26 cellular contexts compared by ENCODE assay signal in the genomic region with DNA sequence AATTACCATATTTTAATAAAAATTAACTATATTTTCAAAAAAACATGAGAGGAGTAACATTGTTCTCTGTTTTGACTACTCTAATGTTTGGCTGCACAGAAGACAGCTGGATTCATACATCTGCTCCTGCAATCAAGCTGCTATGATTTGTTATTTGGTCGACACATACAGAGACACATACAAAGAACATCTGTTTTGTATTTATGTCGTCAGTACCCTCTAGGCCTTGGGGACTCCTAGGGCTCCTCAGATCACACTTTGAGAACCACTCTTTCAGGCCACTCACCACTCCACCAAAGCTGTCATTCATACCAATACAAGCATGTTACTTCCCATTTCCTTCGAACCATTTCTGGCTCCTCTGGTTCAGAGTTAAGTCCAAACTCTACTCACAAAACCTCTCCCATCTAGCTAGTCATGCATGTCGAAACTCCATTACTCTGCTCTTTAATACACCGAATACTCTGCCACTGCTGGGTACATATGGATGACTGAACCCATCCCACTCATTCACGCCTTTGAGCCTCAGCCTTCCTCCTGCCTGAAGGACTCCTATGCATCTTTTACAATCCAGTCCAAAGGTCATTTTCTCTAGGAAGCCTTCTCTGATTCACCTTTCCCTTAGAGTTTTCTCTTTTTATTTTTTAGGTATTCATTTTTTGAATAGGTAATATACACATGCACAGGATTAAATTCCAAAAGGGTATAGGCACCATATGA.
A peak's percentile ranks its signal among the peaks of the same experiment; 100 is the strongest.
DNase-seq lines count a peak whose midpoint lies in the region; ATAC-seq lines count a peak whose summit lies in the region.
"Had no signal": no experiment of that assay in that cellular context is flagged by ENCODE, and none has a peak within 500 bp of the region (broad histone marks: within the 10 kb centered on the region; RNA-seq: fewer than 3 reads in every experiment).

No MANE protein-coding gene starts in this region.

- H3K4me3 Mint-ChIP-seq in CD4-positive, CD25-positive, alpha-beta regulatory T cell = peak overlapping the region in 1 of 4 donors; percentile 84
- H3K4me3 Mint-ChIP-seq in activated naive CD8-positive, alpha-beta T cell treated with anti-CD3 and anti-CD28 coated beads, Interleukin-2, amount 50 U/mL, for 24 hours = no peak overlapping the region
- H3K4me3 Mint-ChIP-seq: activated B cell treated with CpG ODN at 0.5 μM for 24 hours; naive thymus-derived CD4-positive, alpha-beta T cell; stimulated activated memory B cell treated with anti-CD40 and anti-IgM and Interleukin-4, amounts not matched to agents 10 μg/mL and 1 μg/mL and 100 μg/mL, for 72 hours had no signal

- H3K27me3 ChIP-seq in CD4-positive, CD25-positive, alpha-beta regulatory T cell (ENCODE audit: control insufficient read depth, insufficient read depth, low read length) = no peaks in the 10 kb centered on the region
- H3K27me3 ChIP-seq in mesendoderm (ENCODE audit: insufficient read depth, low read length, poor library complexity) = no peaks in the 10 kb centered on the region
- H3K27me3 ChIP-seq: BLaER1 treated with 17β-estradiol and CSF1 and Interleukin-3, amounts not matched to agents 10 nM and 100 nM; heart right ventricle had no signal

- peaks cover 8% of the 10 kb centered on the region for H3K4me1 ChIP-seq in CD4-positive, CD25-positive, alpha-beta regulatory T cell (ENCODE audit: control insufficient read depth, insufficient read depth, low read length, poor library complexity, severe bottlenecking)
- no peaks in the 10 kb centered on the region for H3K4me1 ChIP-seq in mesendoderm (ENCODE audit: control insufficient read depth, low read depth, low read length)

- intact Hi-C loops in left colon (cut with DNase I, micrococcal nuclease) = no loop called here

- H3K9ac ChIP-seq in mesendoderm (ENCODE audit: low read length) = no peak overlapping the region
- H3K9ac ChIP-seq: BLaER1 treated with 17β-estradiol and CSF1 and Interleukin-3, amounts not matched to agents 10 nM and 100 nM had no signal

- no peak for DNase-seq in CD4-positive, CD25-positive, alpha-beta regulatory T cell
- DNase-seq in Kasumi-1 (lab: John Stamatoyannopoulos, UW) (peak; percentile 21 to 22), left colon (no peak), mesendoderm (no peak), nucleus accumbens (lab: John Stamatoyannopoulos, UW) (no peak)
- DNase-seq in activated naive CD8-positive, alpha-beta T cell treated with anti-CD3 and anti-CD28 coated beads, Interleukin-2, amount 50 U/mL, for 24 hours = no peak
- no peak for DNase-seq in stimulated activated CD4-positive, alpha-beta T cell treated with anti-CD3 and anti-CD28 coated beads, Interleukin-12 subunit alpha, Interleukin-12 subunit beta, amount 100 ng/mL, for 4 hours
- DNase-seq: activated B cell treated with CpG ODN at 0.5 μM for 24 hours; activated CD4-positive, alpha-beta T cell treated with anti-CD3 and anti-CD28 coated beads, Interleukin-2, amount 50 U/mL, for 48 hours; activated CD8-positive, alpha-beta memory T cell treated with anti-CD3 and anti-CD28 coated beads, Interleukin-2, amount 50 U/mL, for 4 hours; central memory CD4-positive, alpha-beta T cell; dorsolateral prefrontal cortex; heart right ventricle; IMR-90; left cardiac atrium; mesenchymal stem cell; naive thymus-derived CD4-positive, alpha-beta T cell; NCI-H2227 treated with DMSO at 0.1 percent for 48 hours; NCI-H774; retina; stimulated activated CD4-positive, alpha-beta T cell treated with anti-CD3 and anti-CD28 coated beads, Interleukin-2, amount 100 ng/mL, for 48 hours; SW 1271 had no signal

- H3K36me3 Mint-ChIP-seq in CD4-positive, CD25-positive, alpha-beta regulatory T cell = peaks cover 21% of the 10 kb centered on the region
- peaks cover 6% of the 10 kb centered on the region for H3K36me3 Mint-ChIP-seq in activated naive CD8-positive, alpha-beta T cell treated with anti-CD3 and anti-CD28 coated beads, Interleukin-2, amount 50 U/mL, for 24 hours (ENCODE audit: low read depth)

- H3K9me3 Mint-ChIP-seq in CD4-positive, CD25-positive, alpha-beta regulatory T cell = peaks cover 0 to 1% (median 0%) of the 10 kb centered on the region in 7 donors
- H3K9me3 Mint-ChIP-seq in activated naive CD8-positive, alpha-beta T cell treated with anti-CD3 and anti-CD28 coated beads, Interleukin-2, amount 50 U/mL, for 24 hours = no peaks in the 10 kb centered on the region
- H3K9me3 Mint-ChIP-seq: activated B cell treated with CpG ODN at 0.5 μM for 24 hours; activated naive CD4-positive, alpha-beta T cell treated with anti-CD3 and anti-CD28 coated beads, Interleukin-2, amount 50 U/mL, for 72 hours; stimulated activated memory B cell treated with anti-CD40 and anti-IgM and Interleukin-4, amounts not matched to agents 10 μg/mL and 1 μg/mL and 100 μg/mL, for 72 hours had no signal

- no peak overlapping the region for H2BK120ac ChIP-seq in mesendoderm (ENCODE audit: low read depth, low read length)

- H3K23ac ChIP-seq in mesendoderm (ENCODE audit: low read length) = no peak overlapping the region

- no peak overlapping the region for H3K4ac ChIP-seq in mesendoderm (ENCODE audit: low read depth, low read length)

- H3K79me2 ChIP-seq in mesendoderm (ENCODE audit: control insufficient read depth, insufficient read depth, low read length) = no peaks in the 10 kb centered on the region

- no peaks in the 10 kb centered on the region for H3K79me1 ChIP-seq in mesendoderm (ENCODE audit: low read length)

- H3K27me3 Mint-ChIP-seq in CD4-positive, CD25-positive, alpha-beta regulatory T cell = no peaks in the 10 kb centered on the region
- no peaks in the 10 kb centered on the region for H3K27me3 Mint-ChIP-seq in activated naive CD8-positive, alpha-beta T cell treated with anti-CD3 and anti-CD28 coated beads, Interleukin-2, amount 50 U/mL, for 24 hours
- H3K27me3 Mint-ChIP-seq: activated B cell treated with CpG ODN at 0.5 μM for 24 hours; naive thymus-derived CD4-positive, alpha-beta T cell; stimulated activated memory B cell treated with anti-CD40 and anti-IgM and Interleukin-4, amounts not matched to agents 10 μg/mL and 1 μg/mL and 100 μg/mL, for 72 hours had no signal

- H3K18ac ChIP-seq in mesendoderm (ENCODE audit: low read length) = no peak overlapping the region

- H3K27ac Mint-ChIP-seq in CD4-positive, CD25-positive, alpha-beta regulatory T cell = peak overlapping the region in 2 of 3 donors; percentile 53 to 92
- peak overlapping the region; percentile 25 for H3K27ac Mint-ChIP-seq in activated naive CD8-positive, alpha-beta T cell treated with anti-CD3 and anti-CD28 coated beads, Interleukin-2, amount 50 U/mL, for 24 hours
- H3K27ac Mint-ChIP-seq: activated B cell treated with CpG ODN at 0.5 μM for 24 hours; activated naive CD4-positive, alpha-beta T cell treated with anti-CD3 and anti-CD28 coated beads, Interleukin-2, amount 50 U/mL, for 72 hours; stimulated activated memory B cell treated with anti-CD40 and anti-IgM and Interleukin-4, amounts not matched to agents 10 μg/mL and 1 μg/mL and 100 μg/mL, for 72 hours had no signal

- no peak overlapping the region for H2BK5ac ChIP-seq in mesendoderm (ENCODE audit: low read length)

- H4K8ac ChIP-seq in mesendoderm (ENCODE audit: low read depth, low read length) = no peak overlapping the region

- H3K4me1 Mint-ChIP-seq in CD4-positive, CD25-positive, alpha-beta regulatory T cell = peaks cover 24 to 74% (median 49%) of the 10 kb centered on the region in 4 donors
- peaks cover 60% of the 10 kb centered on the region for H3K4me1 Mint-ChIP-seq in activated naive CD8-positive, alpha-beta T cell treated with anti-CD3 and anti-CD28 coated beads, Interleukin-2, amount 50 U/mL, for 24 hours

- H2BK15ac ChIP-seq in mesendoderm (replicated peaks; ENCODE audit: low read depth) = no peak overlapping the region

- no peak overlapping the region for H3K56ac ChIP-seq in mesendoderm (ENCODE audit: low read length)

- WGBS in mesendoderm (ENCODE audit: extremely low coverage, insufficient coverage, low lambda C conversion rate) = no CpG with 5 or more reads among the region's 6 CpGs

- H3K36me3 ChIP-seq in CD4-positive, CD25-positive, alpha-beta regulatory T cell (ENCODE audit: control insufficient read depth, insufficient read depth, low read length) = peaks cover 8% of the 10 kb centered on the region
- H3K36me3 ChIP-seq in mesendoderm (ENCODE audit: control insufficient read depth, insufficient read depth, low read length) = no peaks in the 10 kb centered on the region
- H3K36me3 ChIP-seq: BLaER1 treated with 17β-estradiol and CSF1 and Interleukin-3, amounts not matched to agents 10 nM and 100 nM; heart right ventricle; thoracic aorta had no signal

- no peak overlapping the region for H2AK5ac ChIP-seq in mesendoderm (ENCODE audit: low read length)

- no peak for ATAC-seq in CD4-positive, CD25-positive, alpha-beta regulatory T cell (ENCODE audit: low read depth in 2 of 2)
- no peak for ATAC-seq in activated naive CD8-positive, alpha-beta T cell treated with anti-CD3 and anti-CD28 coated beads, Interleukin-2, amount 50 U/mL, for 24 hours
- ATAC-seq in left colon = peak; percentile 99
- ATAC-seq: heart right ventricle; left cardiac atrium; naive thymus-derived CD4-positive, alpha-beta T cell; stimulated activated memory B cell treated with anti-CD40 and anti-IgM and Interleukin-4, amounts not matched to agents 10 μg/mL and 1 μg/mL and 100 μg/mL, for 72 hours had no signal

- no peak overlapping the region for H3K27ac ChIP-seq in CD4-positive, CD25-positive, alpha-beta regulatory T cell (ENCODE audit: insufficient read depth, low read length, poor library complexity, severe bottlenecking)
- H3K27ac ChIP-seq in mesendoderm (ENCODE audit: low read depth, low read length) = no peak overlapping the region
- H3K27ac ChIP-seq: BLaER1 treated with 17β-estradiol and CSF1 and Interleukin-3, amounts not matched to agents 10 nM and 100 nM; dorsolateral prefrontal cortex; heart right ventricle; thoracic aorta had no signal

- H4K5ac ChIP-seq in mesendoderm (ENCODE audit: low read length) = no peak overlapping the region

- no peaks in the 10 kb centered on the region for H3K9me3 ChIP-seq in CD4-positive, CD25-positive, alpha-beta regulatory T cell (ENCODE audit: control insufficient read depth in 2 of 2, low read length in 2 of 2)
- H3K9me3 ChIP-seq: BLaER1 treated with 17β-estradiol and CSF1 and Interleukin-3, amounts not matched to agents 10 nM and 100 nM; heart right ventricle; thoracic aorta had no signal

- no peak overlapping the region for H3K4me3 ChIP-seq in CD4-positive, CD25-positive, alpha-beta regulatory T cell (ENCODE audit: low read depth, low read length)
- H3K4me3 ChIP-seq in mesendoderm (ENCODE audit: low read length) = no peak overlapping the region
- H3K4me3 ChIP-seq: BLaER1 treated with 17β-estradiol and CSF1 and Interleukin-3, amounts not matched to agents 10 nM and 100 nM; dorsolateral prefrontal cortex; heart right ventricle; thoracic aorta had no signal

- no peak overlapping the region for H3K4me2 ChIP-seq in mesendoderm (ENCODE audit: low read length)
- H3K4me2 ChIP-seq: BLaER1 treated with 17β-estradiol and CSF1 and Interleukin-3, amounts not matched to agents 10 nM and 100 nM had no signal

Comparison
In these comparisons a context has a peak if more than half of its experiments do, and no peak if none do; other contexts are left out.
1. DNase-seq: peak in Kasumi-1 (2 of 2); none in CD4-positive, CD25-positive, alpha-beta regulatory T cell (0 of 3), activated naive CD8-positive, alpha-beta T cell treated with anti-CD3 and anti-CD28 coated beads, Interleukin-2, amount 50 U/mL, for 24 hours (single experiment), left colon (0 of 2), mesendoderm (single experiment), nucleus accumbens (0 of 56) and stimulated activated CD4-positive, alpha-beta T cell treated with anti-CD3 and anti-CD28 coated beads, Interleukin-12 subunit alpha, Interleukin-12 subunit beta, amount 100 ng/mL, for 4 hours (single experiment).